In the genomic region with DNA sequence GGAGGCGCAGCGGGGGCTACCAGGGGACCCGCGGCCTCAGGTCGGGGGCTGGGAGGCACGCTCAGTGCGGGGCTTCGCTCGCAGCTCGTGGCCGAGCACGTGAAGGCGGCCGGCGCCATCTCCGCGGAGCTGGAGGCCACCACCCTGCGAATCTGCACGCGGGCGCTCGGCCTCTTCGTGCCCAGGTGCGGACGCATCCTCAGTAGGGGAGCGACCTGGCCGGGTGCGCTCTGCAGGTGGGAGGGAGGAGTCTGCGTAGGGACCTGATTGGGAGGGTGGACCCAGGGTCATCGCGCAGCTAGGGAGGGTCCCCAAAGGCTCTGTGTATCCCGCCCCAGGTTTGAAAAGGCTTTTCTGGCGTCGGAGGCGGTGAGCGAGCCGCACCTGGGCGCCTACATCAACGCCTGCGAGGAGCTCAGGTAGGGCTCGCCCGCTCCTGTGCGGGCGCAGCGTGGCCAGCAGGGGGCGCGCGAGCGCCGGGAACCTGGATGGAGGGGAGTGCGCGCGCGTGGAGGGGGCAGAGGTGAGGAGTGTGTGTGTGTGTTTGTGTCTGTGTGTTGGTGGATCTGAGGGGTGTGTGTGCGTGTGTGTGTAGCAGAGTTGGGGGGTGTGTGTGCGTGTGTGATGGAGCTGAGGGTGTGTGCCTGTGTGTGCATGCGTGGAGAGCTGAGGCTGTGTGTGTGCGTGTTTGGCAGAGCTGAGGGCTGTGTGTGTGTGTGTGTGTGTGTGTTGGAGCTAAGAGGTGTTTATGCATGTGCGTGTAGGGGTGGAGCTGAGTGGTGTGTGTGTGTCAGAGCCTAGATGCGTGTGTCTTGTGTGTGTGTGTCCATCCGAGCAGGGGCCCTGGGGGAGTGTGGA, we compare ENCODE assay signal across 1 cellular context.
TF ChIP-seq lines count a peak whose summit lies in the region.

No MANE protein-coding gene starts in this region.

TF ChIP-seq in HepG2, 621 proteins besides CTCF, POLR2A, EP300 and RAD21 (continued from another document):
- TF ChIP-seq, protein P1, sequence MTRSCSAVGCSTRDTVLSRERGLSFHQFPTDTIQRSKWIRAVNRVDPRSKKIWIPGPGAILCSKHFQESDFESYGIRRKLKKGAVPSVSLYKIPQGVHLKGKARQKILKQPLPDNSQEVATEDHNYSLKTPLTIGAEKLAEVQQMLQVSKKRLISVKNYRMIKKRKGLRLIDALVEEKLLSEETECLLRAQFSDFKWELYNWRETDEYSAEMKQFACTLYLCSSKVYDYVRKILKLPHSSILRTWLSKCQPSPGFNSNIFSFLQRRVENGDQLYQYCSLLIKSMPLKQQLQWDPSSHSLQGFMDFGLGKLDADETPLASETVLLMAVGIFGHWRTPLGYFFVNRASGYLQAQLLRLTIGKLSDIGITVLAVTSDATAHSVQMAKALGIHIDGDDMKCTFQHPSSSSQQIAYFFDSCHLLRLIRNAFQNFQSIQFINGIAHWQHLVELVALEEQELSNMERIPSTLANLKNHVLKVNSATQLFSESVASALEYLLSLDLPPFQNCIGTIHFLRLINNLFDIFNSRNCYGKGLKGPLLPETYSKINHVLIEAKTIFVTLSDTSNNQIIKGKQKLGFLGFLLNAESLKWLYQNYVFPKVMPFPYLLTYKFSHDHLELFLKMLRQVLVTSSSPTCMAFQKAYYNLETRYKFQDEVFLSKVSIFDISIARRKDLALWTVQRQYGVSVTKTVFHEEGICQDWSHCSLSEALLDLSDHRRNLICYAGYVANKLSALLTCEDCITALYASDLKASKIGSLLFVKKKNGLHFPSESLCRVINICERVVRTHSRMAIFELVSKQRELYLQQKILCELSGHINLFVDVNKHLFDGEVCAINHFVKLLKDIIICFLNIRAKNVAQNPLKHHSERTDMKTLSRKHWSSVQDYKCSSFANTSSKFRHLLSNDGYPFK (CRISPR knock-in tag; IDR thresholded peaks at IDR 0.05; ENCODE audit: borderline replicate concordance), result peak; percentile 49; the same call in 1 of the 2 replicates
- TF ChIP-seq, protein P2, sequence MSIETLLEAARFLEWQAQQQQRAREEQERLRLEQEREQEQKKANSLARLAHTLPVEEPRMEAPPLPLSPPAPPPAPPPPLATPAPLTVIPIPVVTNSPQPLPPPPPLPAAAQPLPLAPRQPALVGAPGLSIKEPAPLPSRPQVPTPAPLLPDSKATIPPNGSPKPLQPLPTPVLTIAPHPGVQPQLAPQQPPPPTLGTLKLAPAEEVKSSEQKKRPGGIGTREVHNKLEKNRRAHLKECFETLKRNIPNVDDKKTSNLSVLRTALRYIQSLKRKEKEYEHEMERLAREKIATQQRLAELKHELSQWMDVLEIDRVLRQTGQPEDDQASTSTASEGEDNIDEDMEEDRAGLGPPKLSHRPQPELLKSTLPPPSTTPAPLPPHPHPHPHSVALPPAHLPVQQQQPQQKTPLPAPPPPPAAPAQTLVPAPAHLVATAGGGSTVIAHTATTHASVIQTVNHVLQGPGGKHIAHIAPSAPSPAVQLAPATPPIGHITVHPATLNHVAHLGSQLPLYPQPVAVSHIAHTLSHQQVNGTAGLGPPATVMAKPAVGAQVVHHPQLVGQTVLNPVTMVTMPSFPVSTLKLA (IDR thresholded peaks at IDR 0.05), result peak; percentile 19; the same call in 1 of the 2 replicates
- no peak for TF ChIP-seq KDM5A (IDR thresholded peaks at IDR 0.05; ENCODE audit: borderline replicate concordance, low read length)
- TF ChIP-seq, protein P3, sequence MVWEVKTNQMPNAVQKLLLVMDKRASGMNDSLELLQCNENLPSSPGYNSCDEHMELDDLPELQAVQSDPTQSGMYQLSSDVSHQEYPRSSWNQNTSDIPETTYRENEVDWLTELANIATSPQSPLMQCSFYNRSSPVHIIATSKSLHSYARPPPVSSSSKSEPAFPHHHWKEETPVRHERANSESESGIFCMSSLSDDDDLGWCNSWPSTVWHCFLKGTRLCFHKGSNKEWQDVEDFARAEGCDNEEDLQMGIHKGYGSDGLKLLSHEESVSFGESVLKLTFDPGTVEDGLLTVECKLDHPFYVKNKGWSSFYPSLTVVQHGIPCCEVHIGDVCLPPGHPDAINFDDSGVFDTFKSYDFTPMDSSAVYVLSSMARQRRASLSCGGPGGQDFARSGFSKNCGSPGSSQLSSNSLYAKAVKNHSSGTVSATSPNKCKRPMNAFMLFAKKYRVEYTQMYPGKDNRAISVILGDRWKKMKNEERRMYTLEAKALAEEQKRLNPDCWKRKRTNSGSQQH (CRISPR knock-in tag; IDR thresholded peaks at IDR 0.05; ENCODE audit: low read depth), result 0 out of 2 replicates have a peak, but pooled peaks have one; percentile 73
- TF ChIP-seq, protein P4, sequence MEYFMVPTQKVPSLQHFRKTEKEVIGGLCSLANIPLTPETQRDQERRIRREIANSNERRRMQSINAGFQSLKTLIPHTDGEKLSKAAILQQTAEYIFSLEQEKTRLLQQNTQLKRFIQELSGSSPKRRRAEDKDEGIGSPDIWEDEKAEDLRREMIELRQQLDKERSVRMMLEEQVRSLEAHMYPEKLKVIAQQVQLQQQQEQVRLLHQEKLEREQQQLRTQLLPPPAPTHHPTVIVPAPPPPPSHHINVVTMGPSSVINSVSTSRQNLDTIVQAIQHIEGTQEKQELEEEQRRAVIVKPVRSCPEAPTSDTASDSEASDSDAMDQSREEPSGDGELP (IDR thresholded peaks at IDR 0.05; ENCODE audit: borderline replicate concordance, low read depth), result peak; percentile 20; the same call in 1 of the 2 replicates
- TF ChIP-seq ZNF274 (CRISPR knock-in tag; IDR thresholded peaks at IDR 0.05), result peak; percentile 93
- no peak for TF ChIP-seq KLF15 (CRISPR knock-in tag; IDR thresholded peaks at IDR 0.05; ENCODE audit: borderline replicate concordance)
- TF ChIP-seq KLF11 (CRISPR knock-in tag; IDR thresholded peaks at IDR 0.05), result no peak
- TF ChIP-seq MLLT10 (CRISPR knock-in tag; IDR thresholded peaks at IDR 0.05), result no peak
- TF ChIP-seq TBP (CRISPR knock-in tag; IDR thresholded peaks at IDR 0.05), result no peak
